Comparison of ENCODE assay signal across 16 cellular contexts in the genomic region with DNA sequence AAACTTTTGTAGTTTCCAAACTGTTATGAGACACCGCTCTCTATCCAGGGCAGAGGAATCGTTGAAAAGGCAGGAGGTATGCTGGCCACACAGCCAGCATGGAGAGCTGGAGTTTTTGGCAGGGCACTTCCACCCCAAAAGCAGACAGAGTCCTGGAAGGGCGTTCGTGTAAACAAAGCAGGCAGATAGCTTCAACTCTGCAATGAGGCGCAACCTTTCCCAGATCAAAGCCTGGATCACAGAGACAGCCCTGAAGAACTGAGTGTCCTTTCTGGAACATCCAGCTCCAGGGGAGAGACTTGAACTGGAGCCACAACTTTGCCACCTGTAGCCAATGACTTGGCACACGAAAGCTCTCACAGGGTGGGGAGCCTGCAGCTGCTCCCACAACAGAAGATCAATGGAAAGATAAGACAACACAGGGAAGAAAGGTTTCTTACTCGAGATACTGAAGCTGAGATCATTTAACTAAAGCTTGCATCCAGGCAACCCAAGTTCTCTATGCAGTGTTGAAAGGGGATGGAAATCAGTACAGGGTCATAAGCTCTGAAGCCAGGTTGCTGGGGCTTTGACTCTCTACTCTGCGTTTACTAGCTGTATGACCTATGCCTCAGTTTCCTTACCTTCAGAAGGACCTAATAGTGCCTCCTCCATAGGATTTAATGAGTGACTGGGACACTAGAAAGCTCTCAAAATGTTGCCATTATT.
DNase-seq lines count a peak whose midpoint lies in the region; ATAC-seq and TF ChIP-seq lines count a peak whose summit lies in the region.
"Had no signal": no experiment of that assay in that cellular context is flagged by ENCODE, and none has a peak within 500 bp of the region (broad histone marks: within the 10 kb centered on the region; RNA-seq: fewer than 3 reads in every experiment).

No MANE protein-coding gene starts in this region.

- 45% methylated on average over 8 of the region's 8 CpGs for WGBS in esophagus muscularis mucosa

- peaks cover 9% of the 10 kb centered on the region for H3K4me1 Mint-ChIP-seq in stimulated activated naive CD8-positive, alpha-beta T cell treated with anti-CD3 and anti-CD28 coated beads, Interleukin-15, amount 100 ng/mL, for 72 hours
- H3K4me1 Mint-ChIP-seq: activated CD4-positive, alpha-beta T cell treated with anti-CD3 and anti-CD28 coated beads, Interleukin-2, amount 10 ng/mL, durations not matched to agents 7 days and 5 days; CD4-positive, alpha-beta memory T cell had no signal

- no peaks in the 10 kb centered on the region for H3K36me3 ChIP-seq in SJCRH30
- no peaks in the 10 kb centered on the region for H3K36me3 ChIP-seq in esophagus muscularis mucosa
- no peaks in the 10 kb centered on the region for H3K36me3 ChIP-seq in muscle layer of duodenum (ENCODE audit: control insufficient read depth in 1 of 2, insufficient read depth in 2 of 2, low read length in 2 of 2)
- H3K36me3 ChIP-seq in stomach smooth muscle (ENCODE audit: control insufficient read depth in 2 of 2, insufficient read depth in 2 of 2, low read length in 2 of 2), result no peaks in the 10 kb centered on the region
- H3K36me3 ChIP-seq: Peyer's patch, upper lobe of left lung had no signal

- no peak for TF ChIP-seq CTCF in esophagus muscularis mucosa (IDR thresholded peaks at IDR 0.05)

- TF ChIP-seq EP300 in esophagus muscularis mucosa (IDR thresholded peaks at IDR 0.05), result no peak

- H3K27me3 ChIP-seq in SJCRH30, result no peaks in the 10 kb centered on the region
- H3K27me3 ChIP-seq in esophagus muscularis mucosa, result no peaks in the 10 kb centered on the region
- no peaks in the 10 kb centered on the region for H3K27me3 ChIP-seq in muscle layer of duodenum (ENCODE audit: low read depth, low read length)
- no peaks in the 10 kb centered on the region for H3K27me3 ChIP-seq in stomach smooth muscle (ENCODE audit: control insufficient read depth in 1 of 2, insufficient read depth in 2 of 2, low read length in 2 of 2)
- H3K27me3 ChIP-seq: Peyer's patch, upper lobe of left lung had no signal

- ATAC-seq in stimulated activated naive CD8-positive, alpha-beta T cell treated with anti-CD3 and anti-CD28 coated beads, Interleukin-15, amount 100 ng/mL, for 72 hours, result no peak
- no peak for ATAC-seq in HG02870 (IDR thresholded peaks at IDR 0.05; ENCODE audit: unreplicated experiment)
- ATAC-seq: foreskin keratinocyte had no signal

- H3K4me1 ChIP-seq in SJCRH30 (peaks cover 6% of the 10 kb centered on the region; the same call in 1 of the 2 replicates), esophagus muscularis mucosa (peaks cover 10 to 67% (median 62%) of the 10 kb centered on the region in 4 donors), muscle layer of duodenum (ENCODE audit: control insufficient read depth in 1 of 2, insufficient read depth in 2 of 2, low read length in 2 of 2) (peaks cover 0 to 51% of the 10 kb centered on the region in 2 donors), stomach smooth muscle (ENCODE audit: control insufficient read depth, insufficient read depth, low read length) (peaks cover 36% of the 10 kb centered on the region)
- H3K4me1 ChIP-seq: foreskin keratinocyte, Peyer's patch, upper lobe of left lung had no signal

- no peaks in the 10 kb centered on the region for H3K9me3 Mint-ChIP-seq in stimulated activated naive CD8-positive, alpha-beta T cell treated with anti-CD3 and anti-CD28 coated beads, Interleukin-15, amount 100 ng/mL, for 72 hours
- H3K9me3 Mint-ChIP-seq: activated CD4-positive, alpha-beta T cell treated with anti-CD3 and anti-CD28 coated beads, Interleukin-2, amount 10 ng/mL, durations not matched to agents 7 days and 5 days; CD4-positive, alpha-beta memory T cell had no signal

- H3K27me3 Mint-ChIP-seq in stimulated activated naive CD8-positive, alpha-beta T cell treated with anti-CD3 and anti-CD28 coated beads, Interleukin-15, amount 100 ng/mL, for 72 hours, result peaks cover 14% of the 10 kb centered on the region

- no peak overlapping the region for H3K4me3 ChIP-seq in SJCRH30
- no peak overlapping the region for H3K4me3 ChIP-seq in esophagus muscularis mucosa
- no peak overlapping the region for H3K4me3 ChIP-seq in muscle layer of duodenum (ENCODE audit: low read depth in 1 of 2, low read length in 2 of 2)
- peak overlapping the region in 1 of 2 donors; percentile 40 for H3K4me3 ChIP-seq in stomach smooth muscle (ENCODE audit: low read length in 2 of 2)
- H3K4me3 ChIP-seq: Peyer's patch, upper lobe of left lung had no signal

- H3K9me3 ChIP-seq in SJCRH30 (replicated peaks) (no peaks in the 10 kb centered on the region), esophagus muscularis mucosa (no peaks in the 10 kb centered on the region), muscle layer of duodenum (ENCODE audit: control insufficient read depth in 1 of 2, low read length in 2 of 2) (no peaks in the 10 kb centered on the region), stomach smooth muscle (ENCODE audit: control insufficient read depth in 2 of 2, low read length in 2 of 2) (no peaks in the 10 kb centered on the region)
- H3K9me3 ChIP-seq: Peyer's patch, upper lobe of left lung had no signal

- TF ChIP-seq POLR2A in esophagus muscularis mucosa (IDR thresholded peaks at IDR 0.05; ENCODE audit: low read depth), result no peak

- H3K27ac Mint-ChIP-seq in stimulated activated naive CD8-positive, alpha-beta T cell treated with anti-CD3 and anti-CD28 coated beads, Interleukin-15, amount 100 ng/mL, for 72 hours, result no peak overlapping the region
- H3K27ac Mint-ChIP-seq: activated CD4-positive, alpha-beta T cell treated with anti-CD3 and anti-CD28 coated beads, Interleukin-2, amount 10 ng/mL, durations not matched to agents 7 days and 5 days; CD4-positive, alpha-beta memory T cell had no signal

- intact Hi-C loops in esophagus muscularis mucosa (cut with DNase I), result no loop called here

- no peak overlapping the region for H3K9ac ChIP-seq in stomach smooth muscle (ENCODE audit: low read length in 2 of 2)

- H3K4me3 Mint-ChIP-seq in stimulated activated naive CD8-positive, alpha-beta T cell treated with anti-CD3 and anti-CD28 coated beads, Interleukin-15, amount 100 ng/mL, for 72 hours, result no peak overlapping the region
- H3K4me3 Mint-ChIP-seq: activated CD4-positive, alpha-beta T cell treated with anti-CD3 and anti-CD28 coated beads, Interleukin-2, amount 10 ng/mL, durations not matched to agents 7 days and 5 days; CD4-positive, alpha-beta memory T cell had no signal

- DNase-seq in SJCRH30, result peak; percentile 22 to 46
- DNase-seq in esophagus muscularis mucosa (ENCODE audit: extremely low spot score), result no peak
- DNase-seq in stimulated activated naive CD8-positive, alpha-beta T cell treated with anti-CD3 and anti-CD28 coated beads, Interleukin-15, amount 100 ng/mL, for 72 hours, result no peak
- no peak for DNase-seq in NCI-H748 treated with DMSO at 0.1 percent for 48 hours (lab: John Stamatoyannopoulos, UW)
- no peak for DNase-seq in effector CD8-positive, alpha-beta T cell (lab: John Stamatoyannopoulos, UW)
- DNase-seq: activated CD4-positive, alpha-beta T cell treated with anti-CD3 and anti-CD28 coated beads, Interleukin-2, amount 10 ng/mL, durations not matched to agents 7 days and 5 days; amniotic stem cell; CD4-positive, alpha-beta memory T cell; DND-41; foreskin keratinocyte; Peyer's patch; posterior cingulate gyrus; upper lobe of left lung had no signal

- H3K27ac ChIP-seq in SJCRH30 (no peak overlapping the region), esophagus muscularis mucosa (replicated peaks in 1 of 4) (peak overlapping the region; percentile 69 to 77 (median 70)), muscle layer of duodenum (ENCODE audit: low read length) (peak overlapping the region; percentile 5), stomach smooth muscle (ENCODE audit: low read length) (peak overlapping the region; percentile 56)
- H3K27ac ChIP-seq: foreskin keratinocyte had no signal

Comparison
In these comparisons a context has a peak if more than half of its experiments do, and no peak if none do; other contexts are left out.
1. DNase-seq: peak in SJCRH30 (2 of 2); none in esophagus muscularis mucosa (single experiment), stimulated activated naive CD8-positive, alpha-beta T cell treated with anti-CD3 and anti-CD28 coated beads, Interleukin-15, amount 100 ng/mL, for 72 hours (0 of 2), NCI-H748 treated with DMSO at 0.1 percent for 48 hours (single experiment) and effector CD8-positive, alpha-beta T cell (single experiment).